9 cellular contexts compared by ENCODE assay signal in the genomic region with DNA sequence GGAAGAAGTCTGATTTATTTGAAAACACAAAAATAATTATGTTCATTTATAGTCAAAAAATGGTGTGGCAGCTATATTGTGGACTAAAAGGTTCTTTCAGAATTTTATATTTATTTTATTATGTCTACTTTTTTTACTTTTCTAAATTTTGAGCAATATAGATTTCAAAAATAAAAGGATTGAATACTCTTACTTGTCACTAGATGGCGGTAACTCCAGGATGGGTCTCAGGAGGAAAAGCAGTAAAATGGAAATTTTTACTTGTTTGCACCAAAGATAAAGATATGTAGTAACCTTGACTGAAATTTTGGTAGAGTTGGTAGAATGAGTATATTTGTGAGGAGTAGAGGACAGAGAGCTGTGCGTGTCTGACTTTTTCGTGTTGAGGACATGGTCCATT. TPM values are rescaled to one million over a fixed set of nuclear protein-coding genes. Genes with fewer than 3 reads are reported as not detected.
A peak's percentile ranks its signal among the peaks of the same experiment; 100 is the strongest.
DNase-seq lines count a peak whose midpoint lies in the region; ATAC-seq, FAIRE-seq and TF ChIP-seq lines count a peak whose summit lies in the region.
"Had no signal": no experiment of that assay in that cellular context is flagged by ENCODE, and none has a peak within 500 bp of the region (broad histone marks: within the 10 kb centered on the region; RNA-seq: fewer than 3 reads in every experiment).

No MANE protein-coding gene starts in this region.

- H2BK15ac ChIP-seq in IMR-90 (ENCODE audit: low read depth, low read length): no peak overlapping the region

- H2BK5ac ChIP-seq in IMR-90 (ENCODE audit: low read depth, low read length, poor library complexity, severe bottlenecking): no peak overlapping the region

- H3K4me1 ChIP-seq in IMR-90 (ENCODE audit: control insufficient read depth, insufficient read depth, low read length): no peaks in the 10 kb centered on the region

- TF ChIP-seq POLR2A in IMR-90 (IDR thresholded peaks at IDR 0.05; ENCODE audit: low read depth, low read length): no peak

- no peaks in the 10 kb centered on the region for H3K36me3 ChIP-seq in IMR-90 (ENCODE audit: control insufficient read depth, insufficient read depth, low read length)

- no peak overlapping the region for H3K56ac ChIP-seq in IMR-90 (ENCODE audit: extremely low read depth, insufficient read depth, low read length)

- no peak overlapping the region for H2AK5ac ChIP-seq in IMR-90 (ENCODE audit: low read depth, low read length)

- no peak overlapping the region for H3K23ac ChIP-seq in IMR-90 (ENCODE audit: low read depth, low read length)

- no peaks in the 10 kb centered on the region for H3K27me3 ChIP-seq in IMR-90 (ENCODE audit: control insufficient read depth, insufficient read depth, low read length)

- dilution Hi-C loops in IMR-90 (cut with HindIII; ENCODE audit: low sequenced_read_pairs, unreplicated experiment): no loop called here

- peak; percentile 91 for FAIRE-seq in G401.6 (lab: Jason Lieb, UNC)

- no peak overlapping the region for H3K4me3 ChIP-seq in IMR-90 (ENCODE audit: insufficient read depth, low read depth, low read length)
- H3K4me3 ChIP-seq in astrocyte of the cerebellum (ENCODE audit: low read depth, low read length): no peak overlapping the region

- H3K79me1 ChIP-seq in IMR-90 (ENCODE audit: low read depth in 1 of 2, low read length in 2 of 2): no peaks in the 10 kb centered on the region

- no peak overlapping the region for H3K4ac ChIP-seq in IMR-90 (ENCODE audit: low read depth, low read length)

- H3K27ac ChIP-seq in IMR-90 (ENCODE audit: insufficient read depth, low read length): no peak overlapping the region

- TF ChIP-seq CTCF in IMR-90 (conservative IDR thresholded peaks at IDR 0.05; ENCODE audit: low read depth, low read length): peak; percentile 64
- TF ChIP-seq CTCF in astrocyte of the cerebellum (IDR thresholded peaks at IDR 0.05; ENCODE audit: low read depth, low read length, missing control alignments): peak; percentile 67

- H3K9me1 ChIP-seq in IMR-90 (ENCODE audit: insufficient read depth, low read length): no peaks in the 10 kb centered on the region

- no peak overlapping the region for H2AK9ac ChIP-seq in IMR-90 (replicated peaks; ENCODE audit: low read depth, low read length, poor library complexity)

- no TSS peak for BruUV-seq in IMR-90 (replicated peaks; lab: Mats Ljungman, UMichigan)

- H2BK120ac ChIP-seq in IMR-90 (ENCODE audit: low read depth, low read length): no peak overlapping the region

- H4K20me1 ChIP-seq in IMR-90 (ENCODE audit: insufficient read depth, low read length): no peaks in the 10 kb centered on the region

- in situ Hi-C loops in IMR-90 (cut with MboI; ENCODE audit: low sequenced_read_pairs): no loop called here
- in situ Hi-C loops in astrocyte of the cerebellum (cut with HindIII; ENCODE audit: low sequenced_read_pairs): no loop called here

- H3K18ac ChIP-seq in IMR-90 (ENCODE audit: low read depth, low read length): no peak overlapping the region

- H3K4me2 ChIP-seq in IMR-90 (ENCODE audit: low read depth, low read length): no peak overlapping the region; the same call in 1 of the 2 replicates

- no peak overlapping the region for H3K9ac ChIP-seq in IMR-90 (ENCODE audit: low read depth, low read length)

- intact Hi-C loops in IMR-90 (cut with micrococcal nuclease): no loop called here

- no peak for ATAC-seq in IMR-90 (ENCODE audit: low read depth)
- no peak for ATAC-seq in HG02623 (IDR thresholded peaks at IDR 0.05; ENCODE audit: unreplicated experiment)
- no peak for ATAC-seq in HG03097 (IDR thresholded peaks at IDR 0.05; ENCODE audit: low FRiP score, unreplicated experiment)

- no peak overlapping the region for H3K14ac ChIP-seq in IMR-90 (replicated peaks; ENCODE audit: low read depth, low read length)

- peak; percentile 34 for DNase-seq in IMR-90
- DNase-seq in astrocyte of the cerebellum (ENCODE audit: low read depth): peak; percentile 2
- peak; percentile 2 for DNase-seq in myocyte (ENCODE audit: low read depth)
- no peak for DNase-seq in T1000 (lab: John Stamatoyannopoulos, UW)
- DNase-seq in SK-N-DZ (ENCODE audit: low spot score): no peak

- no peak overlapping the region for H2BK20ac ChIP-seq in IMR-90 (ENCODE audit: low read depth, low read length)

- CTCF ChIA-PET in IMR-90 (lab: Yijun Ruan, JAX): interaction anchor here (0.8 kb wide), 1 partner anchor 814 kb away, joined by 3 read pairs; no protein-coding TSS in a partner anchor

- no peak overlapping the region for H4K91ac ChIP-seq in IMR-90 (ENCODE audit: insufficient read depth, low read depth, low read length)

- peak; percentile 38; the same call in 1 of the 2 replicates for TF ChIP-seq RAD21 in IMR-90 (IDR thresholded peaks at IDR 0.05; ENCODE audit: low read length)

- no peak overlapping the region for H2AFZ ChIP-seq in IMR-90 (replicated peaks; ENCODE audit: low read length, poor library complexity)

- no peaks in the 10 kb centered on the region for H3K9me3 ChIP-seq in IMR-90 (ENCODE audit: control insufficient read depth, insufficient read depth, low read length)

- POLR2A ChIA-PET in IMR-90 (lab: Charles Lee; ENCODE audit: unreplicated experiment): no interaction called here

- no peak overlapping the region for H4K8ac ChIP-seq in IMR-90 (ENCODE audit: low read depth in 2 of 2, low read length in 2 of 2)

- WGBS in IMR-90 (ENCODE audit: extremely low coverage in 2 of 2, insufficient read length in 1 of 2), 2 experiments: no CpG with 5 or more reads among the region's 3 CpGs

- H4K5ac ChIP-seq in IMR-90 (ENCODE audit: low read depth, low read length): no peak overlapping the region

TF ChIP-seq in IMR-90, 13 proteins besides CTCF, POLR2A, EP300 and RAD21:
- no peak for TF ChIP-seq BHLHE40 (IDR thresholded peaks at IDR 0.05; ENCODE audit: low read depth, low read length)
- peak; percentile 40 for TF ChIP-seq SMC3 (IDR thresholded peaks at IDR 0.05; ENCODE audit: low read depth, low read length)

RNA-seq across cellular contexts. Expression of gene DACH2, which starts 14.5 kb away (rescaled TPM):
- total RNA-seq in IMR-90 (2012; rRNA removed): 3.8 and 4.4 TPM in 2 replicates
- polyA plus RNA-seq in IMR-90 (2012; rRNA removed): 2.2 and 2.8 TPM in 2 replicates
- 1.0 and 1.2 TPM in 2 replicates for polyA plus RNA-seq in IMR-90 (2012; cell fraction: cytosol; rRNA removed)
- polyA plus RNA-seq in IMR-90 (2012; cell fraction: nucleus; rRNA removed; ENCODE audit: low replicate concordance): 1.7 and 4.8 TPM in 2 replicates
- not detected in 2 replicates for total RNA-seq in myocyte
- not detected for polyA plus RNA-seq in myocyte (2012)
- polyA plus RNA-seq in SK-N-DZ (2014; cell fraction: cytosol; rRNA removed): 0.17 TPM in 1 of 2 replicates, not detected in the other
- polyA plus RNA-seq in SK-N-DZ (2014; cell fraction: nucleus; rRNA removed): 0.05 TPM in 1 of 2 replicates, not detected in the other
- total RNA-seq: posterior vena cava had no signal

Comparison
In these comparisons a context has a peak if more than half of its experiments do, and no peak if none do; other contexts are left out.
1. DNase-seq: peak in IMR-90 (single experiment), astrocyte of the cerebellum (single experiment) and myocyte (single experiment); none in T1000 (single experiment) and SK-N-DZ (single experiment).